In the genomic region with DNA sequence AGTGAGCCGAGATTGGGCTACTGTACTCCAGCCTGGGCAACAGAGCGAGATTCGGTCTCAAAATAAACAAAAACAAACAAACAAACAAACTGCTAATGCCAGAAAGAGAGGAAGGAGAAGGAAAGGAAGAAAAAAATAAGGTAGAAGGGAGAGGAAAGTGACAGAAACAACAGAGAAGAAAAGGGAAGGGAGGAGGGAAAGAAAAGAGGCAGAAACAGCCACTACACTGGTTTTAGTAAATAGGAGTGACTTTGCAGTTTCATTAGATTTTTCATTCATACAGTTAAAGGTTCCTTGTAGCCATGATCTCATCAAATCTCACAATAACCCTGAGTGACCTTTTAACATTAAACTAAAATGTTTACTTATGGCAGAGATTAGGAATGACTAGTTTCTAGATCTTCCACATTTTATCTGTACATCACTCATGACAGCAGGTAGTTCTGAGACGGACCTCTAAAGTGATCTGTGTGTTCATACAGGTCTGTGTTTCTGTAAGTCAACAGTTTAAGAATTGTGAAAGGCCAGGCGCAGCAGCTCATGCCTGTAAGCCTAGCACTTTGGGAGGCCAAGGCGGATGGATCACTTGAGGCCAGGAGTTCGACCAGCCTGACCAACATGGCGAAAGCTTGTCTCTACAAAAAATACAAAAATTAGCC, we compare ENCODE assay signal across 9 cellular contexts.
A peak's percentile ranks its signal among the peaks of the same experiment; 100 is the strongest.
DNase-seq lines count a peak whose midpoint lies in the region; ATAC-seq and TF ChIP-seq lines count a peak whose summit lies in the region.
"Had no signal": no experiment of that assay in that cellular context is flagged by ENCODE, and none has a peak within 500 bp of the region (broad histone marks: within the 10 kb centered on the region; RNA-seq: fewer than 3 reads in every experiment).

No MANE protein-coding gene starts in this region.

- 91% methylated on average over 8 of the region's 8 CpGs for WGBS in esophagus muscularis mucosa

- peaks cover 39 to 86% (median 71%) of the 10 kb centered on the region in 4 donors for H3K4me1 ChIP-seq in esophagus muscularis mucosa

- no peak overlapping the region for H3K4me3 Mint-ChIP-seq in activated CD4-positive, alpha-beta T cell treated with anti-CD3 and anti-CD28 coated beads for 36 hours
- peak overlapping the region in 2 of 3 donors; percentile 13 to 47 for H3K4me3 Mint-ChIP-seq in T-cell

- TF ChIP-seq CTCF in esophagus muscularis mucosa (IDR thresholded peaks at IDR 0.05) = no peak

- peaks cover 93% of the 10 kb centered on the region for H3K4me1 Mint-ChIP-seq in activated CD4-positive, alpha-beta T cell treated with anti-CD3 and anti-CD28 coated beads for 36 hours
- H3K4me1 Mint-ChIP-seq in T-cell = peaks cover 78 to 95% (median 92%) of the 10 kb centered on the region in 3 donors

- intact Hi-C loops in activated CD4-positive, alpha-beta T cell treated with anti-CD3 and anti-CD28 coated beads for 36 hours (cut with DNase I, micrococcal nuclease) = no loop called here
- intact Hi-C loops in esophagus muscularis mucosa (cut with DNase I) = no loop called here

- H3K9me3 ChIP-seq in esophagus muscularis mucosa = no peaks in the 10 kb centered on the region

- H3K4me3 ChIP-seq in esophagus muscularis mucosa = no peak overlapping the region

- no peaks in the 10 kb centered on the region for H3K27me3 Mint-ChIP-seq in activated CD4-positive, alpha-beta T cell treated with anti-CD3 and anti-CD28 coated beads for 36 hours
- no peaks in the 10 kb centered on the region for H3K27me3 Mint-ChIP-seq in T-cell

- H3K36me3 ChIP-seq in esophagus muscularis mucosa = peaks cover 0 to 16% (median 7%) of the 10 kb centered on the region in 4 donors

- CTCF ChIA-PET in activated CD4-positive, alpha-beta T cell treated with anti-CD3 and anti-CD28 coated beads for 36 hours (lab: Charles Lee) = interaction anchor here (0.6 to 3.5 kb wide), 4 partner anchors 14 to 95 kb away, joined by 3 to 14 read pairs (median 3); no protein-coding TSS in a partner anchor
- CTCF ChIA-PET in T-cell (lab: Charles Lee) = interaction anchor here (0.5 to 1.3 kb wide), 3 partner anchors 11 to 163 kb away, joined by 3 to 6 read pairs (median 5); no protein-coding TSS in a partner anchor

- no peaks in the 10 kb centered on the region for H3K27me3 ChIP-seq in esophagus muscularis mucosa

- DNase-seq in activated CD4-positive, alpha-beta T cell treated with anti-CD3 and anti-CD28 coated beads for 36 hours = no peak
- no peak for DNase-seq in activated CD4-positive, alpha-beta T cell treated with anti-CD3 and anti-CD28 coated beads for 1 hour
- no peak for DNase-seq in T-cell
- no peak for DNase-seq in esophagus muscularis mucosa (ENCODE audit: extremely low spot score)
- no peak for DNase-seq in stimulated activated naive CD8-positive, alpha-beta T cell treated with anti-CD3 and anti-CD28 coated beads, Interleukin-15, Interleukin-2, amounts not matched to agents 100 U/mL and 50 U/mL, for 24 hours
- no peak for DNase-seq in HCEC 1CT
- DNase-seq in LoVo (ENCODE audit: low spot score) = no peak
- DNase-seq: NK-92 treated with Interleukin-12 subunit alpha and Interleukin-12 subunit beta, amount 100 ng/mL, for 24 hours had no signal

- POLR2A ChIA-PET in activated CD4-positive, alpha-beta T cell treated with anti-CD3 and anti-CD28 coated beads for 36 hours (lab: Charles Lee) = interaction anchor here (0.6 to 1.5 kb wide), 4 partner anchors 12 to 32 kb away, joined by 3 to 8 read pairs (median 4); no protein-coding TSS in a partner anchor
- POLR2A ChIA-PET in T-cell (lab: Charles Lee) = interaction anchor here in 1 of 2 donors (1.0 kb wide), 1 partner anchor 12 kb away, joined by 3 read pairs; no protein-coding TSS in a partner anchor

- H3K9me3 Mint-ChIP-seq in activated CD4-positive, alpha-beta T cell treated with anti-CD3 and anti-CD28 coated beads for 36 hours (ENCODE audit: low read depth) = no peaks in the 10 kb centered on the region
- no peaks in the 10 kb centered on the region for H3K9me3 Mint-ChIP-seq in T-cell

- peaks cover 88% of the 10 kb centered on the region for H3K36me3 Mint-ChIP-seq in activated CD4-positive, alpha-beta T cell treated with anti-CD3 and anti-CD28 coated beads for 36 hours (ENCODE audit: low read depth)
- H3K36me3 Mint-ChIP-seq in T-cell = peaks cover 45% of the 10 kb centered on the region

- peak overlapping the region in 3 of 4 donors; percentile 9 to 24 (median 20) for H3K27ac ChIP-seq in esophagus muscularis mucosa (replicated peaks in 1 of 4)

- ATAC-seq in activated CD4-positive, alpha-beta T cell treated with anti-CD3 and anti-CD28 coated beads for 36 hours = peak; percentile 31
- ATAC-seq in T-cell (replicated peaks in 1 of 4) (no peak), HG02885 (IDR thresholded peaks at IDR 0.05; ENCODE audit: poor library complexity, unreplicated experiment) (no peak)
- peak; percentile 19 for ATAC-seq in stimulated activated naive CD8-positive, alpha-beta T cell treated with anti-CD3 and anti-CD28 coated beads, Interleukin-15, Interleukin-2, amounts not matched to agents 100 U/mL and 50 U/mL, for 24 hours

- peak overlapping the region; percentile 85 for H3K27ac Mint-ChIP-seq in activated CD4-positive, alpha-beta T cell treated with anti-CD3 and anti-CD28 coated beads for 36 hours
- H3K27ac Mint-ChIP-seq in T-cell = peak overlapping the region; percentile 91 to 92

- TF ChIP-seq POLR2A in esophagus muscularis mucosa (IDR thresholded peaks at IDR 0.05; ENCODE audit: low read depth) = no peak

- TF ChIP-seq EP300 in esophagus muscularis mucosa (IDR thresholded peaks at IDR 0.05) = no peak

Comparison
In these comparisons a context has a peak if more than half of its experiments do, and no peak if none do; other contexts are left out.
1. ATAC-seq: peak in activated CD4-positive, alpha-beta T cell treated with anti-CD3 and anti-CD28 coated beads for 36 hours (single experiment) and stimulated activated naive CD8-positive, alpha-beta T cell treated with anti-CD3 and anti-CD28 coated beads, Interleukin-15, Interleukin-2, amounts not matched to agents 100 U/mL and 50 U/mL, for 24 hours (single experiment); none in T-cell (0 of 4) and HG02885 (single experiment).